Comparison of ENCODE assay signal across 24 cellular contexts in genomic region chr20:11651138-11651537, GRCh38.
"Had no signal": no experiment of that assay in that cellular context is flagged by ENCODE, and none has a peak within 500 bp of the region (broad histone marks: within the 10 kb centered on the region; RNA-seq: fewer than 3 reads in every experiment).

No MANE protein-coding gene starts in this region.

- H3K4me3 Mint-ChIP-seq: activated naive CD8-positive, alpha-beta T cell; memory B cell; natural killer cell treated with Interleukin-12 subunit alpha and Interleukin-12 subunit beta and Interleukin-15 and Interleukin-18, amount 100 ng/mL, for 72 hours; stimulated activated naive CD8-positive, alpha-beta T cell treated with anti-CD3 and anti-CD28 coated beads, Interleukin-15, Interleukin-2, amounts not matched to agents 100 ng/mL and 50 ng/mL, for 24 hours; T-helper 17 cell had no signal

- H3K27ac Mint-ChIP-seq: activated naive CD8-positive, alpha-beta T cell; memory B cell; natural killer cell treated with Interleukin-12 subunit alpha and Interleukin-12 subunit beta and Interleukin-15 and Interleukin-18, amount 100 ng/mL, for 72 hours; stimulated activated naive CD8-positive, alpha-beta T cell treated with anti-CD3 and anti-CD28 coated beads, Interleukin-15, Interleukin-2, amounts not matched to agents 100 ng/mL and 50 ng/mL, for 24 hours; T-helper 17 cell had no signal

- H3K4me3 ChIP-seq: adrenal gland, ascending aorta, gastrocnemius medialis, ovary, prostate gland, right atrium auricular region, thyroid gland, upper lobe of right lung had no signal

- H3K4me1 ChIP-seq: adrenal gland, ascending aorta, gastrocnemius medialis, prostate gland, right atrium auricular region, thyroid gland, upper lobe of right lung had no signal

- ATAC-seq: esophagus mucosa; gastrocnemius medialis; natural killer cell treated with Interleukin-12 subunit alpha and Interleukin-12 subunit beta and Interleukin-15 and Interleukin-18, amount 100 ng/mL, for 72 hours; T-helper 17 cell; upper lobe of right lung had no signal

- DNase-seq: activated naive CD4-positive, alpha-beta T cell; activated T-cell treated with anti-CD3 and anti-CD28 coated beads, Interleukin-2, amount 50 U/mL, for 1 hour; adrenal gland; brain microvascular endothelial cell; central memory CD4-positive, alpha-beta T cell; effector memory CD4-positive, alpha-beta T cell; gastrocnemius medialis; hippocampal formation; ovary; stimulated activated CD4-positive, alpha-beta T cell treated with anti-CD3 and anti-CD28 coated beads, Interleukin-12 subunit alpha, Interleukin-12 subunit beta, amount 100 ng/mL, for 4 hours; stimulated activated CD4-positive, alpha-beta T cell treated with anti-CD3 and anti-CD28 coated beads, Interleukin-4, amount 100 ng/mL, for 4 hours; substantia nigra; T-helper 17 cell; thyroid gland; upper lobe of right lung; WERI-Rb-1 had no signal

- H3K4me1 Mint-ChIP-seq: memory B cell, T-helper 17 cell had no signal

- H3K9me3 ChIP-seq: adrenal gland, ascending aorta, gastrocnemius medialis, ovary, prostate gland, right atrium auricular region, thyroid gland, upper lobe of right lung had no signal

- H3K27me3 ChIP-seq: adrenal gland, ascending aorta, brain microvascular endothelial cell, gastrocnemius medialis, ovary, right atrium auricular region, thyroid gland, upper lobe of right lung had no signal

- H3K36me3 ChIP-seq: adrenal gland, ascending aorta, brain microvascular endothelial cell, gastrocnemius medialis, ovary, prostate gland, right atrium auricular region, thyroid gland, upper lobe of right lung, WERI-Rb-1 had no signal

- H3K27me3 Mint-ChIP-seq: activated naive CD8-positive, alpha-beta T cell; memory B cell; natural killer cell treated with Interleukin-12 subunit alpha and Interleukin-12 subunit beta and Interleukin-15 and Interleukin-18, amount 100 ng/mL, for 72 hours; stimulated activated naive CD8-positive, alpha-beta T cell treated with anti-CD3 and anti-CD28 coated beads, Interleukin-15, Interleukin-2, amounts not matched to agents 100 ng/mL and 50 ng/mL, for 24 hours; T-helper 17 cell had no signal

- H3K36me3 Mint-ChIP-seq: activated naive CD8-positive, alpha-beta T cell; memory B cell; natural killer cell treated with Interleukin-12 subunit alpha and Interleukin-12 subunit beta and Interleukin-15 and Interleukin-18, amount 100 ng/mL, for 72 hours had no signal

- H3K27ac ChIP-seq: adrenal gland, ascending aorta, brain microvascular endothelial cell, gastrocnemius medialis, ovary, prostate gland, right atrium auricular region, thyroid gland, upper lobe of right lung, WERI-Rb-1 had no signal
